ENCODE assay signal across 9 cellular contexts in the genomic region with DNA sequence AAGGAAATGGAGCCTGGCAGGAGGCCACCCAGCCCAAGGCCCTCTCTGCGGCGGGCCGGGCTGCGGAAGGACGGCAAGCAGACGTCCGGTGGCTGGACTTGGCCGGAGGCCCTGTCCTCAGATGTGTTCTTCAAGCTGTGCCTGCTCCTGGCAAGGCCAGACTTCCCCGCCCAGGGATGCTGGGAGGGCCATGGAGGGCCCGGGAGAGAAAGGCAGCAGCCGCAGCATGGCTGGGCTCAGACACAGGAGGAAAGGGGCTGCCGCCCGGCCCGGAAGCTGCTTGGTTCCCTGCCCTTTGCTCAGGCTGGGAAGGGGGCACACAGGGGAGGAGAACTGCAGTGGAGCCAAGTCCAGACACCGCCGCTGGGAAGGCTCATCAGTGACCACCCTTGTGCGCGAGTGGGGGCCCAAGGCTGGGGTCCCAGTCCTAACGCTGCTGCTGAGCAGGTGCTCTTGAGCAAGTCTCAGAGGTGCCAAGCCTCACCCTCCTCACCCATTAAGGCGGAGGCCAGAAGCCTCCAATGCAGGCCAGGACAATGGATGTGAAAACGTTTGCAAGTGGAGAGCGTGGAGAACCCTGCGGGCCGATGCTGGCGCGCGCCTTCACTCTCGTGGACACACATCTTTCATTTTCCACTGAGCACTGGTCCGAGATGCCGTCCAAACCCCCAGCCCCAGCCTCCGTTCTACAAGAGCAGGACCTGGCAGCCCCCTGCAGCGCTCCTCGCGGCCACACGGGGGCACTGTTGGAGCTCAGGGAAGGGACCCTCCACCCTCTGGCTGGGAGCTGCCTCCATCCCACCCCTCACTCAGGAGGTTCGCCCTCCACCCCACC. TPM values are rescaled to one million over a fixed set of nuclear protein-coding genes. Genes with fewer than 3 reads are reported as not detected.
A peak's percentile ranks its signal among the peaks of the same experiment; 100 is the strongest.
DNase-seq lines count a peak whose midpoint lies in the region; ATAC-seq and TF ChIP-seq lines count a peak whose summit lies in the region.
"Had no signal": no experiment of that assay in that cellular context is flagged by ENCODE, and none has a peak within 500 bp of the region (broad histone marks: within the 10 kb centered on the region; RNA-seq: fewer than 3 reads in every experiment).

No MANE protein-coding gene starts in this region.

- H3K4me3 ChIP-seq in fibroblast of mammary gland (ENCODE audit: control insufficient read depth, low read depth, low read length) (no peak overlapping the region), osteoblast (ENCODE audit: insufficient read depth, low read length) (no peak overlapping the region), thoracic aorta (peak overlapping the region; percentile 4)

- H2AFZ ChIP-seq in osteoblast (ENCODE audit: low read length): peak overlapping the region; percentile 11

- H3K27me3 ChIP-seq in osteoblast (ENCODE audit: insufficient read depth, low read length) (peaks cover 7% of the 10 kb centered on the region), thoracic aorta (replicated peaks; ENCODE audit: insufficient read depth) (no peaks in the 10 kb centered on the region)

- H3K4me1 ChIP-seq in osteoblast (ENCODE audit: insufficient read depth, low read length): peaks cover 33% of the 10 kb centered on the region
- H3K4me1 ChIP-seq in thoracic aorta (ENCODE audit: control insufficient read depth in 1 of 2, low read depth in 2 of 2): peaks cover 12 to 25% of the 10 kb centered on the region in 2 donors

- peak; percentile 47 to 83 for DNase-seq in NCI-H526 (lab: John Stamatoyannopoulos, UW)
- DNase-seq in NCI-H526 treated with DMSO at 0.1 percent for 48 hours (lab: John Stamatoyannopoulos, UW): no peak
- DNase-seq in NCI-H748 (lab: John Stamatoyannopoulos, UW; ENCODE audit: unreplicated experiment): peak; percentile 63
- peak; percentile 77 for DNase-seq in activated T-cell treated with anti-CD3 and anti-CD28 coated beads, Interleukin-2, amount 50 U/mL, for 1 hour
- DNase-seq in fibroblast of mammary gland (ENCODE audit: low read depth): peak; percentile 76
- peak; percentile 97 for DNase-seq in osteoblast (ENCODE audit: insufficient read length, low spot score, missing footprints)
- no peak for DNase-seq in thoracic aorta (ENCODE audit: low spot score)

- H3K36me3 ChIP-seq in osteoblast (ENCODE audit: insufficient read depth, low read length): no peaks in the 10 kb centered on the region
- no peaks in the 10 kb centered on the region for H3K36me3 ChIP-seq in thoracic aorta

- H3K27ac ChIP-seq in osteoblast (ENCODE audit: low read depth, low read length) (no peak overlapping the region), thoracic aorta (no peak overlapping the region)

- TF ChIP-seq CTCF in fibroblast of mammary gland (conservative IDR thresholded peaks at IDR 0.05; ENCODE audit: control insufficient read depth, insufficient read depth, low read depth, low read length): peak; percentile 82
- peak; percentile 80 for TF ChIP-seq CTCF in osteoblast (IDR thresholded peaks at IDR 0.05; ENCODE audit: extremely low read depth, low read depth, low read length)
- peak; percentile 90 for TF ChIP-seq CTCF in thoracic aorta (IDR thresholded peaks at IDR 0.05)

- no peaks in the 10 kb centered on the region for H3K9me3 ChIP-seq in osteoblast (ENCODE audit: low read depth, low read length)
- no peaks in the 10 kb centered on the region for H3K9me3 ChIP-seq in thoracic aorta

- H4K20me1 ChIP-seq in osteoblast (ENCODE audit: insufficient read depth, low read length): no peaks in the 10 kb centered on the region

- H3K79me2 ChIP-seq in osteoblast (ENCODE audit: insufficient read depth, low read length): no peaks in the 10 kb centered on the region

- peak overlapping the region; percentile 0 for H3K4me2 ChIP-seq in osteoblast (ENCODE audit: insufficient read depth, low read length)

- ATAC-seq in thoracic aorta (ENCODE audit: insufficient number of reproducible peaks, low FRiP score, low read depth) (no peak), HG02852 (IDR thresholded peaks at IDR 0.05; ENCODE audit: unreplicated experiment) (no peak)

RNA-seq across cellular contexts. Expression of gene CROCC2, which starts 7.9 kb away (rescaled TPM):
- total RNA-seq in osteoblast (under 0.01 TPM in 2 replicates), thoracic aorta (not detected)
- total RNA-seq: mononuclear cell had no signal

RNA-seq across cellular contexts. Expression of gene MAB21L4, which starts 18.1 kb away (rescaled TPM):
- total RNA-seq in osteoblast (not detected in 2 replicates), thoracic aorta (not detected)
- total RNA-seq: mononuclear cell had no signal

RNA-seq across cellular contexts. Expression of gene AGXT, which starts 45.4 kb away (rescaled TPM):
- total RNA-seq in osteoblast (not detected in 2 replicates), thoracic aorta (not detected)
- total RNA-seq: mononuclear cell had no signal

Comparison
In these comparisons a context has a peak if more than half of its experiments do, and no peak if none do; other contexts are left out.
1. DNase-seq: peak in NCI-H526 (2 of 2), NCI-H748 (single experiment), activated T-cell treated with anti-CD3 and anti-CD28 coated beads, Interleukin-2, amount 50 U/mL, for 1 hour (single experiment), fibroblast of mammary gland (single experiment) and osteoblast (single experiment); none in NCI-H526 treated with DMSO at 0.1 percent for 48 hours (single experiment) and thoracic aorta (single experiment).
2. Peak in every context shown above with its lines, with median percentiles within 50 percentile points of each other: CTCF ChIP-seq.